Comparison of ENCODE assay signal across 8 cellular contexts in genomic region chr15:101489633-101490407, GRCh38. TPM values are rescaled to one million over a fixed set of nuclear protein-coding genes. Genes with fewer than 3 reads are reported as not detected.
DNase-seq lines count a peak whose midpoint lies in the region; ATAC-seq and TF ChIP-seq lines count a peak whose summit lies in the region.

Gene PCSK6, minus strand, starts transcription at chr15:101489707. Its CDS starts 37 bp downstream, at chr15:101489670.

- H3K4me3 ChIP-seq in HFF-Myc (replicated peaks; ENCODE audit: low read depth, low read length), result peak within 1 kb of the TSS; percentile 36
- H3K4me3 ChIP-seq in colonic mucosa, result peak within 1 kb of the TSS; percentile 47
- H3K4me3 ChIP-seq in lung, result peak within 1 kb of the TSS; percentile 43
- peak within 1 kb of the TSS; percentile 38 for H3K4me3 ChIP-seq in upper lobe of right lung

- 24 to 37% methylated on average over 69 to 103 of the region's 103 CpGs for WGBS in lung, 2 donors

- TF ChIP-seq CTCF in HFF-Myc (IDR thresholded peaks at IDR 0.05; ENCODE audit: low read depth, low read length, missing control alignments) (no peak), colonic mucosa (IDR thresholded peaks at IDR 0.05) (no peak), lung (IDR thresholded peaks at IDR 0.05; ENCODE audit: control extremely low read depth, extremely low read depth) (no peak), upper lobe of right lung (IDR thresholded peaks at IDR 0.05) (no peak)

- no peaks in the 10 kb centered on the region for H3K9me3 ChIP-seq in colonic mucosa
- H3K9me3 ChIP-seq in lung (ENCODE audit: control insufficient read depth in 2 of 2, insufficient read depth in 1 of 2, low read length in 1 of 2), result peaks cover 0 to 3% of the 10 kb centered on the region in 2 donors
- no peaks in the 10 kb centered on the region for H3K9me3 ChIP-seq in upper lobe of right lung

- H3K27ac ChIP-seq in colonic mucosa, result no peak within 1 kb of the TSS
- no peak within 1 kb of the TSS for H3K27ac ChIP-seq in lung (ENCODE audit: low read depth in 1 of 2, low read length in 1 of 2)
- no peak within 1 kb of the TSS for H3K27ac ChIP-seq in upper lobe of right lung

- DNase-seq in Ammon's horn (ENCODE audit: low spot score) (peak; percentile 43), HFF-Myc (ENCODE audit: extremely low read depth, low read depth) (no peak), colonic mucosa (peak; percentile 52), lung (ENCODE audit: low spot score) (no peak), upper lobe of right lung (no peak), cortex of kidney (lab: John Stamatoyannopoulos, UW) (no peak), NCI-H2029 (lab: John Stamatoyannopoulos, UW) (no peak)

- H3K36me3 ChIP-seq in colonic mucosa, result no peaks in the 10 kb centered on the region
- no peaks in the 10 kb centered on the region for H3K36me3 ChIP-seq in lung (ENCODE audit: control insufficient read depth in 2 of 2, insufficient read depth in 2 of 2, low read length in 2 of 2)
- H3K36me3 ChIP-seq in upper lobe of right lung, result no peaks in the 10 kb centered on the region

- intact Hi-C loops in colonic mucosa (cut with DNase I) (loop anchor here (5.0 kb wide), 1 partner anchor 183 kb away; no protein-coding TSS in a partner anchor), upper lobe of right lung (cut with DNase I) (no loop called here)

- H3K27me3 ChIP-seq in colonic mucosa (no peaks in the 10 kb centered on the region), lung (ENCODE audit: control insufficient read depth, insufficient read depth) (no peaks in the 10 kb centered on the region), upper lobe of right lung (peaks cover 14% of the 10 kb centered on the region)

- H3K4me1 ChIP-seq in colonic mucosa (no peaks in the 10 kb centered on the region), lung (ENCODE audit: control insufficient read depth in 2 of 2, insufficient read depth in 2 of 2, low read length in 2 of 2) (peaks cover 0 to 10% of the 10 kb centered on the region in 2 donors), upper lobe of right lung (peaks cover 3% of the 10 kb centered on the region)

- H3K9ac ChIP-seq in colonic mucosa (ENCODE audit: low read depth in 2 of 2, low read length in 2 of 2), result peak within 1 kb of the TSS; percentile 34 to 61

- ATAC-seq in lung (ENCODE audit: insufficient read depth, low FRiP score) (no peak), upper lobe of right lung (peak; percentile 59), HG03521 (IDR thresholded peaks at IDR 0.05; ENCODE audit: unreplicated experiment) (no peak)

RNA-seq across cellular contexts. Expression of gene PCSK6, which starts in this region (rescaled TPM):
- total RNA-seq in colonic mucosa (10 to 100 TPM; 29.9 to 39.5 TPM), lung (10 to 100 TPM; 11.7 to 41.0 TPM), upper lobe of right lung (16.6 TPM)
- 1 to 10 TPM; 4.6 to 5.2 TPM for polyA plus RNA-seq in lung

Comparison
In these comparisons a context has a peak if more than half of its experiments do, and no peak if none do; other contexts are left out.
1. DNase-seq: peak in Ammon's horn (single experiment) and colonic mucosa (single experiment); none in HFF-Myc (single experiment), lung (single experiment), upper lobe of right lung (single experiment), cortex of kidney (single experiment) and NCI-H2029 (single experiment).
2. Peak in every context shown above with its lines, with median percentiles within 50 percentile points of each other: H3K4me3 ChIP-seq.